Comparison of ENCODE assay signal across 20 cellular contexts in genomic region chr12:113006641-113007040, GRCh38. TPM values are rescaled to one million over a fixed set of nuclear protein-coding genes. Genes with fewer than 3 reads are reported as not detected.
"Had no signal": no experiment of that assay in that cellular context is flagged by ENCODE, and none has a peak within 500 bp of the region (broad histone marks: within the 10 kb centered on the region; RNA-seq: fewer than 3 reads in every experiment).

No MANE protein-coding gene starts in this region.

- H3K27me3 ChIP-seq: foreskin keratinocyte, neutrophil, right lobe of liver, spleen, testis, vagina had no signal

- H3K9me3 ChIP-seq: neutrophil, right lobe of liver, testis, vagina had no signal

- H3K4me1 ChIP-seq: foreskin keratinocyte, left ventricle myocardium inferior, spleen, testis, vagina had no signal

- H3K27ac ChIP-seq: foreskin keratinocyte, hepatocyte, left ventricle myocardium inferior, neutrophil, right lobe of liver, spleen, testis, vagina had no signal

- H3K36me3 ChIP-seq: neutrophil had no signal

- DNase-seq: activated CD4-positive, alpha-beta memory T cell treated with anti-CD3 and anti-CD28 coated beads for 36 hours; activated CD4-positive, alpha-beta T cell treated with anti-CD3 and anti-CD28 coated beads for 48 hours; activated gamma-delta T cell; activated naive CD4-positive, alpha-beta T cell treated with anti-CD3 and anti-CD28 coated beads, Interleukin-2, amount 50 U/mL, for 16 hours; activated naive CD8-positive, alpha-beta T cell treated with anti-CD3 and anti-CD28 coated beads, Interleukin-2, amount 50 U/mL, for 24 hours; effector CD4-positive, alpha-beta T cell; glutamatergic neuron; left ventricle myocardium inferior; midbrain; right lobe of liver; spleen; stimulated activated CD4-positive, alpha-beta T cell treated with anti-CD3 and anti-CD28 coated beads, Interleukin-4, amount 100 ng/mL, for 1 hour; stimulated activated naive CD4-positive, alpha-beta T cell; T-helper 2 cell; testis had no signal

- H3K4me3 ChIP-seq: hepatocyte, left ventricle myocardium inferior, right lobe of liver, spleen, testis, vagina had no signal

RNA-seq across cellular contexts. Expression of gene DTX1, which starts 49.9 kb away (rescaled TPM):
- total RNA-seq: chondrocyte, foreskin keratinocyte had no signal
